1 cellular context compared by ENCODE assay signal in the genomic region with DNA sequence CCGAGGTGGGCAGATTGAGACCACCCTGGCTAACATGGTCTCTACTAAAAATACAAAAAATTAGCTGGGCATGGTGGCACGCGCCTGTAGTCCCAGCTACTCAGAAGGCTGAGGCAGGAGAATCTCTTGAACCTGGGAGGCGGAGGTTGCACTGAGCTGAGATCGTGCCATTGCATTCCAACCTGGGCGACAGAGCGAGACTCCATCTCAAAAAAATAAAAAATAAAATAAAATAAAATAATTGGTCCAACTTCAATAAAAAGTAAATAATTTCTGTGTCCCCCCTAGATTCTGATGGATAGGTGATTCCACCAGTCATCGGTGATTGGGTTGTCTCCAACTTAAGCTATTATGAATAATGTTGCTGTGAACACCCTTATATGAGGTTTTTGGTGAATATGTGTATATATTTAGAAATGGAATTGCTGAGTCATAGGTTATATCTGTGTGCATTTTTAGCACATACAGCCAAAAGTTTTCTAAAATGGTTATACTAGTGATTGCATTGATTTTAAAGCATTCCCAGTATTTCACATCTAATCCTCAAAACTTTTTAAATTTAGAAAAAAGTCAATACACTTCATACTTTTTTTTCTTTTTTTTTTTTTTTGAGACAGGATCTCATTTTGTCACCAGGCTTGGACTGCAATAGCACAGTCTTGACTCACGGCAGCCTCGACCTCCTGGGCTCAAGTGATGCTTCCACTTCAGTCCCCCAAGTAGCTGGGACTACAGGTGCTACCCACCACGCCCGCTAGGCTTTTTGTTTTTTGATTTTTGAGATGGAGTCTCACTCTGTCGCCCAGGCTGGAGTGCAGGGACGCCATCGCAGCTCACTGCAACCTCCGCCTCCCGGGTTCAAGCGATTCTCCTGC.
TF ChIP-seq lines count a peak whose summit lies in the region.

No MANE protein-coding gene starts in this region.

TF ChIP-seq in GM23338, 12 proteins besides CTCF, POLR2A, EP300 and RAD21 (continued from another document):
- TF ChIP-seq ZNF462 (CRISPR knock-in tag; IDR thresholded peaks at IDR 0.05): no peak
- no peak for TF ChIP-seq NANOG (IDR thresholded peaks at IDR 0.05; ENCODE audit: borderline replicate concordance)
- TF ChIP-seq CREB1 (CRISPR knock-in tag; IDR thresholded peaks at IDR 0.05; ENCODE audit: low read depth): no peak
